Comparison of ENCODE assay signal across 21 cellular contexts in the genomic region with DNA sequence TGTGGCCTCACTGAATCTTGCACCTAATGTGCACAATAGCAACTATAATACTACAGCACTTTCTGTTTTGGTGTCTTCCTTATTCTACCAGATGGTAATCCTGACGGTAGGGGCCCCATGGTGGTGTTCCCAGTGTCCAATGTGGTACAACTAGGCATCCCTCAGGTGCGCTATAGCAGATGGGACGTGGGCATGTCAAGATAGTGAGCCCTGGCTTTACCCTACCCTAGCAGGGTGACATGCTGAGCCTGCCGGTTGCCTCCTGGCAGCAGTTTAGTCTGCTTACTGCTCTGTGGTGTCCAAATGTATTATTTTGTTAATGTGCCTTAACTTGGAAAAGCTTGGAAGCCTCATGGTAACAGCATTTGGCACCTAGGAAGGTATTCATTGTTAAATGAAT. TPM values are rescaled to one million over a fixed set of nuclear protein-coding genes. Genes with fewer than 3 reads are reported as not detected.
DNase-seq lines count a peak whose midpoint lies in the region; ATAC-seq, FAIRE-seq and TF ChIP-seq lines count a peak whose summit lies in the region.
"Had no signal": no experiment of that assay in that cellular context is flagged by ENCODE, and none has a peak within 500 bp of the region (broad histone marks: within the 10 kb centered on the region; RNA-seq: fewer than 3 reads in every experiment).

No MANE protein-coding gene starts in this region.

- intact Hi-C loops in left ventricle myocardium inferior (cut with micrococcal nuclease) (no loop called here), cardiac septum (cut with DNase I) (no loop called here), kidney (cut with DNase I) (no loop called here)

- H3K4me3 ChIP-seq in left ventricle myocardium inferior: no peak overlapping the region
- peak overlapping the region in 1 of 2 donors; percentile 1 for H3K4me3 ChIP-seq in kidney (ENCODE audit: low read length in 2 of 2)
- no peak overlapping the region for H3K4me3 ChIP-seq in tibial nerve
- H3K4me3 ChIP-seq: adrenal gland, lung, right lobe of liver had no signal

- H3K27ac ChIP-seq in left ventricle myocardium inferior (replicated peaks) (peak overlapping the region; percentile 76), caudate nucleus (ENCODE audit: low read depth, low read length) (peak overlapping the region; percentile 24), kidney (ENCODE audit: low read depth in 2 of 2, low read length in 2 of 2) (peak overlapping the region in 1 of 2 donors; percentile 28), tibial nerve (peak overlapping the region in 3 of 4 donors; percentile 35 to 84 (median 52))
- H3K27ac ChIP-seq: right lobe of liver had no signal

- H3K9ac ChIP-seq in kidney (ENCODE audit: low read length in 2 of 2): no peak overlapping the region

- TF ChIP-seq CTCF in left ventricle myocardium inferior (IDR thresholded peaks at IDR 0.05; ENCODE audit: borderline replicate concordance) (no peak), kidney (IDR thresholded peaks at IDR 0.05; ENCODE audit: borderline replicate concordance, extremely low read depth, insufficient read depth) (no peak), tibial nerve (IDR thresholded peaks at IDR 0.05) (no peak)

- WGBS in tibial nerve, 2 donors: 82 to 87% methylated on average over 4 of the region's 4 CpGs

- H3K4me1 ChIP-seq in left ventricle myocardium inferior (peaks cover 100% of the 10 kb centered on the region), kidney (ENCODE audit: control insufficient read depth in 1 of 2, insufficient read depth in 1 of 2, low read depth in 1 of 2, low read length in 2 of 2) (peaks cover 23 to 38% of the 10 kb centered on the region in 2 donors), tibial nerve (peaks cover 0 to 96% (median 47%) of the 10 kb centered on the region in 4 donors)

- no peak for ATAC-seq in HG02840 (IDR thresholded peaks at IDR 0.05; ENCODE audit: low FRiP score, unreplicated experiment)

- no peak for DNase-seq in left ventricle myocardium inferior
- DNase-seq in cardiac septum (ENCODE audit: low spot score): no peak
- peak in 1 of 61 donors; percentile 93 for DNase-seq in caudate nucleus (lab: John Stamatoyannopoulos, UW)
- peak; percentile 40 for DNase-seq in kidney
- DNase-seq in tibial nerve (ENCODE audit: low spot score in 2 of 2): no peak
- no peak for DNase-seq in midbrain (lab: John Stamatoyannopoulos, UW)
- no peak for DNase-seq in NCI-H446 treated with DMSO at 0.1 percent for 48 hours (lab: John Stamatoyannopoulos, UW)
- DNase-seq: activated CD4-positive, alpha-beta T cell treated with anti-CD3 and anti-CD28 coated beads, Interleukin-2, amount 50 U/mL, for 1 hour; activated CD8-positive, alpha-beta memory T cell treated with anti-CD3 and anti-CD28 coated beads, Interleukin-2, amount 50 U/mL, for 4 hours; activated gamma-delta T cell; adrenal gland; central memory CD4-positive, alpha-beta T cell; effector memory CD4-positive, alpha-beta T cell; immature natural killer cell; NCI-H2107; NCI-H69; right lobe of liver; SHP77; stimulated activated CD4-positive, alpha-beta T cell treated with anti-CD3 and anti-CD28 coated beads, Interleukin-15, amount 100 ng/mL, for 24 hours had no signal

- H3K27me3 ChIP-seq in left ventricle myocardium inferior (ENCODE audit: low read depth) (no peaks in the 10 kb centered on the region), tibial nerve (no peaks in the 10 kb centered on the region)
- H3K27me3 ChIP-seq: adrenal gland, right lobe of liver had no signal

- H3K36me3 ChIP-seq in left ventricle myocardium inferior: no peaks in the 10 kb centered on the region
- no peaks in the 10 kb centered on the region for H3K36me3 ChIP-seq in kidney (ENCODE audit: control insufficient read depth in 1 of 2, insufficient read depth in 2 of 2, low read length in 2 of 2)
- no peaks in the 10 kb centered on the region for H3K36me3 ChIP-seq in tibial nerve
- H3K36me3 ChIP-seq: adrenal gland, right lobe of liver had no signal

- H3K9me3 ChIP-seq in left ventricle myocardium inferior (replicated peaks) (no peaks in the 10 kb centered on the region), kidney (ENCODE audit: control insufficient read depth in 1 of 2, low read length in 2 of 2) (no peaks in the 10 kb centered on the region), tibial nerve (no peaks in the 10 kb centered on the region)
- H3K9me3 ChIP-seq: adrenal gland, right lobe of liver had no signal

- no peak for TF ChIP-seq EP300 in tibial nerve (IDR thresholded peaks at IDR 0.05)

- FAIRE-seq in kidney (lab: Jason Lieb, UNC): no peak

- TF ChIP-seq POLR2A in tibial nerve (IDR thresholded peaks at IDR 0.05): no peak

RNA-seq across cellular contexts. Expression of a gene that starts 19.2 kb away (rescaled TPM):
- 851 TPM for total RNA-seq in left ventricle myocardium inferior
- total RNA-seq in cardiac septum: 662 TPM
- 119 TPM for total RNA-seq in kidney
- polyA plus RNA-seq in kidney (ENCODE audit: insufficient read depth, low read depth, low replicate concordance): 262 TPM
- 10 to 100 TPM; 69.9 to 91.1 (median 76.4) TPM for total RNA-seq in tibial nerve

RNA-seq across cellular contexts. Expression of a gene that starts 19.6 kb away (rescaled TPM):
- 23.9 TPM for total RNA-seq in left ventricle myocardium inferior
- 22.0 TPM for total RNA-seq in cardiac septum
- total RNA-seq in kidney: 34.0 TPM
- polyA plus RNA-seq in kidney (ENCODE audit: insufficient read depth, low read depth, low replicate concordance): 42.2 TPM
- 10 to 100 TPM; 32.6 to 51.5 (median 36.4) TPM for total RNA-seq in tibial nerve

RNA-seq across cellular contexts. Expression of a gene that starts 41.5 kb away (rescaled TPM):
- total RNA-seq in left ventricle myocardium inferior (63.6 TPM), cardiac septum (26.9 TPM), kidney (54.3 TPM), tibial nerve (10 to 100 TPM; 50.8 to 67.3 (median 56.9) TPM)
- 20.8 TPM for polyA plus RNA-seq in kidney (ENCODE audit: insufficient read depth, low read depth, low replicate concordance)

RNA-seq across cellular contexts. Expression of a gene that starts 56.2 kb away (rescaled TPM):
- 15.8 TPM for total RNA-seq in left ventricle myocardium inferior
- total RNA-seq in cardiac septum: 18.6 TPM
- 39.4 TPM for total RNA-seq in kidney
- 37.4 TPM for polyA plus RNA-seq in kidney (ENCODE audit: insufficient read depth, low read depth, low replicate concordance)
- total RNA-seq in tibial nerve: 10 to 100 TPM; 26.6 to 33.6 (median 27.5) TPM
